ENCODE assay signal across 8 cellular contexts in the genomic region with DNA sequence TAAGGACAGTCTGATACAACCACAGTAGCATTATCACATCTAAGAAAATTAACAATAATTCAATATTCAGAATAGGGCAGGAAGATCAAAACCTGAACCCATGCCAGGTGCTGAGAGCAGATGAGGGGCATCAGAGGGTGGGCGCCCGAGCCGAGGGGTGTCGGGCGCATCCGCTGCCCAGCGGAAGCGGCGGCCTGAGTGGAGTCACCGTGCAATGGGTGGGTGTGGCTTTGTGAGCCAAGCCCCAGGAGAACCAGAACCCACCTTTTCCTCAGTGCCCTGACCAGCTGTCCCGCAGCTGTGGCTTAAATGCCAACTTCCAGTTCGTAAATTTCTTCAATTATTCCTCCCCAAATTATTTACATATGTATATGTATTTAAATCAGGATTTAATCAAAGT. TPM values are rescaled to one million over a fixed set of nuclear protein-coding genes. Genes with fewer than 3 reads are reported as not detected.
DNase-seq lines count a peak whose midpoint lies in the region; ATAC-seq, FAIRE-seq and TF ChIP-seq lines count a peak whose summit lies in the region.

No MANE protein-coding gene starts in this region.

- peak overlapping the region; percentile 74 for H3K4me2 ChIP-seq in neuronal stem cell (ENCODE audit: insufficient read depth, low read length, poor library complexity, severe bottlenecking)

- no peak overlapping the region for H3K14ac ChIP-seq in neuronal stem cell (ENCODE audit: low read length)

- intact Hi-C loops in CD14-positive monocyte (cut with micrococcal nuclease) (no loop called here), esophagus muscularis mucosa (cut with DNase I) (no loop called here)

- H3K27ac Mint-ChIP-seq in CD14-positive monocyte, result peak overlapping the region in 2 of 7 donors; percentile 8 to 15

- peaks cover 52% of the 10 kb centered on the region for H3K4me1 Mint-ChIP-seq in CD14-positive monocyte

- FAIRE-seq in D721Med (lab: Jason Lieb, UNC), result no peak

- peak overlapping the region; percentile 13 for H3K4me3 ChIP-seq in NT2/D1 (ENCODE audit: insufficient read length, low read depth)
- H3K4me3 ChIP-seq in esophagus muscularis mucosa, result peak overlapping the region; percentile 47 to 58 (median 49)
- no peak overlapping the region for H3K4me3 ChIP-seq in neuronal stem cell (ENCODE audit: low read length in 2 of 2)

- TF ChIP-seq CTCF in CD14-positive monocyte (IDR thresholded peaks at IDR 0.05) (no peak), esophagus muscularis mucosa (IDR thresholded peaks at IDR 0.05) (no peak), D721Med (IDR thresholded peaks at IDR 0.05; ENCODE audit: insufficient read depth, missing control alignments) (no peak)

- H3K36me3 ChIP-seq in NT2/D1 (ENCODE audit: insufficient read depth, insufficient read length, low read length) (peaks cover 3% of the 10 kb centered on the region), esophagus muscularis mucosa (no peaks in the 10 kb centered on the region), neuronal stem cell (replicated peaks in 1 of 2; ENCODE audit: control insufficient read depth in 2 of 2, insufficient read depth in 2 of 2, low read length in 2 of 2) (no peaks in the 10 kb centered on the region)

- no peak for TF ChIP-seq EP300 in esophagus muscularis mucosa (IDR thresholded peaks at IDR 0.05)

- no peak overlapping the region for H2AFZ ChIP-seq in neuronal stem cell (ENCODE audit: low read length)

- H3K4me1 ChIP-seq in NT2/D1 (ENCODE audit: insufficient read depth, insufficient read length) (peaks cover 14% of the 10 kb centered on the region), esophagus muscularis mucosa (peaks cover 24 to 30% (median 29%) of the 10 kb centered on the region in 4 donors), neuronal stem cell (ENCODE audit: control insufficient read depth in 2 of 2, insufficient read depth in 1 of 2, low read depth in 1 of 2, low read length in 2 of 2) (peaks cover 31 to 40% of the 10 kb centered on the region in 2 donors)

- ATAC-seq in HG02884 (IDR thresholded peaks at IDR 0.05; ENCODE audit: unreplicated experiment) (no peak), GM19395 (IDR thresholded peaks at IDR 0.05; ENCODE audit: unreplicated experiment) (no peak), GM18870 (IDR thresholded peaks at IDR 0.05; ENCODE audit: unreplicated experiment) (no peak)

- WGBS in esophagus muscularis mucosa, result 39% methylated on average over 12 of the region's 12 CpGs
- no CpG with 5 or more reads among the region's 12 CpGs for WGBS in neuronal stem cell (ENCODE audit: extremely low coverage in 2 of 2, insufficient read length in 2 of 2, insufficient replicate concordance in 1 of 2), 2 donors

- H3K79me1 ChIP-seq in neuronal stem cell (ENCODE audit: low read depth, low read length), result no peaks in the 10 kb centered on the region

- no peak overlapping the region for H3K4ac ChIP-seq in neuronal stem cell (ENCODE audit: low read length)

- no peaks in the 10 kb centered on the region for H3K9me3 Mint-ChIP-seq in CD14-positive monocyte

- H3K9me3 ChIP-seq in NT2/D1 (ENCODE audit: insufficient read depth, low read length), result no peaks in the 10 kb centered on the region
- H3K9me3 ChIP-seq in esophagus muscularis mucosa, result no peaks in the 10 kb centered on the region
- H3K9me3 ChIP-seq in neuronal stem cell (replicated peaks in 1 of 2; ENCODE audit: control insufficient read depth in 2 of 2, insufficient read depth in 1 of 2, low read depth in 1 of 2, low read length in 2 of 2), result no peaks in the 10 kb centered on the region

- H3K27me3 Mint-ChIP-seq in CD14-positive monocyte (ENCODE audit: low read depth in 3 of 3), result peaks cover 3 to 11% (median 5%) of the 10 kb centered on the region in 3 donors

- H2AK5ac ChIP-seq in neuronal stem cell (ENCODE audit: low read depth, low read length), result peak overlapping the region; percentile 65

- no peak overlapping the region for H2BK12ac ChIP-seq in neuronal stem cell (ENCODE audit: low read length)

- no peak overlapping the region for H2BK5ac ChIP-seq in neuronal stem cell (ENCODE audit: low read length)

- no peak overlapping the region for H2BK120ac ChIP-seq in neuronal stem cell (ENCODE audit: low read depth, low read length)

- H3K27me3 ChIP-seq in NT2/D1 (ENCODE audit: insufficient read depth, insufficient read length) (peaks cover 19% of the 10 kb centered on the region), esophagus muscularis mucosa (no peaks in the 10 kb centered on the region), neuronal stem cell (ENCODE audit: control insufficient read depth in 3 of 3, insufficient read depth in 3 of 3, low read depth in 1 of 3, low read length in 3 of 3) (no peaks in the 10 kb centered on the region)

- H3K36me3 Mint-ChIP-seq in CD14-positive monocyte, result peaks cover 23 to 43% of the 10 kb centered on the region in 2 donors

- TF ChIP-seq POLR2A in esophagus muscularis mucosa (IDR thresholded peaks at IDR 0.05; ENCODE audit: low read depth), result no peak

- H4K8ac ChIP-seq in neuronal stem cell (ENCODE audit: low read depth, low read length), result no peak overlapping the region

- no peak overlapping the region for H4K91ac ChIP-seq in neuronal stem cell (ENCODE audit: low read depth, low read length, poor library complexity)

- peak overlapping the region; percentile 68 for H3K18ac ChIP-seq in neuronal stem cell (ENCODE audit: low read length)

- H3K4me3 Mint-ChIP-seq in CD14-positive monocyte, result peak overlapping the region; percentile 71 to 75

- no peak overlapping the region for H3K23ac ChIP-seq in neuronal stem cell (ENCODE audit: low read depth, low read length, poor library complexity)

- peak overlapping the region in 1 of 4 donors; percentile 37 for H3K27ac ChIP-seq in esophagus muscularis mucosa (replicated peaks in 1 of 4)
- H3K27ac ChIP-seq in neuronal stem cell (replicated peaks; ENCODE audit: low read length), result no peak overlapping the region

- no peak overlapping the region for H2BK15ac ChIP-seq in neuronal stem cell (ENCODE audit: low read length)

- DNase-seq in CD14-positive monocyte (ENCODE audit: low spot score) (peak; percentile 17), NT2/D1 (ENCODE audit: low read depth, low spot score) (no peak), esophagus muscularis mucosa (ENCODE audit: extremely low spot score) (no peak), neuronal stem cell (ENCODE audit: low spot score) (no peak), D721Med (ENCODE audit: insufficient read length, low spot score) (no peak)

- H3K9ac ChIP-seq in NT2/D1 (ENCODE audit: insufficient read length, low read depth), result peak overlapping the region; percentile 56
- no peak overlapping the region for H3K9ac ChIP-seq in neuronal stem cell (ENCODE audit: low read depth, low read length, poor library complexity)

RNA-seq across cellular contexts. Expression of a gene that starts 1.1 kb away (rescaled TPM):
- polyA plus RNA-seq in CD14-positive monocyte, result under 1 TPM; 0.15 to 0.25 TPM
- 1 to 10 TPM; 3.4 to 5.4 (median 3.6) TPM for total RNA-seq in esophagus muscularis mucosa
- 1.3 TPM for polyA plus RNA-seq in neuronal stem cell (2013, experiment 1 of 2)
- 1.3 TPM for polyA plus RNA-seq in neuronal stem cell (2013, experiment 2 of 2)

RNA-seq across cellular contexts. Expression of a gene that starts 29.6 kb away (rescaled TPM):
- 1 to 10 TPM; 8.3 to 8.4 TPM for polyA plus RNA-seq in CD14-positive monocyte
- total RNA-seq in esophagus muscularis mucosa, result 1 to 10 TPM; 4.1 to 5.3 (median 4.8) TPM
- 0.85 TPM for polyA plus RNA-seq in neuronal stem cell (2013, experiment 1 of 2)
- polyA plus RNA-seq in neuronal stem cell (2013, experiment 2 of 2), result 1.1 TPM

RNA-seq across cellular contexts. Expression of a gene that starts 38.7 kb away (rescaled TPM):
- polyA plus RNA-seq in CD14-positive monocyte, result 10 to 100 TPM; 27.3 to 33.4 TPM
- 100 to 1,000 TPM in 1 of 4 donors, 10 to 100 TPM in 3; 62.6 to 101 (median 80.9) TPM for total RNA-seq in esophagus muscularis mucosa
- polyA plus RNA-seq in neuronal stem cell (2013, experiment 1 of 2), result 37.2 TPM
- 38.6 TPM for polyA plus RNA-seq in neuronal stem cell (2013, experiment 2 of 2)

Comparison
In these comparisons a context has a peak if more than half of its experiments do, and no peak if none do; other contexts are left out.
1. H3K4me3 ChIP-seq: peak in NT2/D1 (single experiment) and esophagus muscularis mucosa (4 of 4); none in neuronal stem cell (0 of 2).